21 cellular contexts compared by ENCODE assay signal in the genomic region with DNA sequence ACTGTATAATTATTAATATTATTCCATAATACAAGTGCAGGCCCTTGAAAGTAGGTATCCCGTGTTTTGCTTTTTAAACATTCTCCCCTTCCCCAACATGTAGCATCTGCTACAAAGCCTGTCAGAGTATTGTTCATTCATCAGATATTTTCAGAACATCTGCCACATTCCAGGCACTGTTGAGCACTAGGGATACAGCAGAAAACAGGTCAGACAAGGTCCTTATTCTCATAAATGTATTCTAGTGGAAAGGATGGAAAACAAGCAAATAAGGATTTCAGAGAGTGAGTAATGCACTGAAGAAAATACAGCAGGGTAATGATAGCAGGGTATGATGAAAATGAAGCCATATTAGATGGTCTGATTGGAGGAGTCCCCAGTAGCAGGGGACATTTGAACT. TPM values are rescaled to one million over a fixed set of nuclear protein-coding genes. Genes with fewer than 3 reads are reported as not detected.
DNase-seq lines count a peak whose midpoint lies in the region; ATAC-seq and TF ChIP-seq lines count a peak whose summit lies in the region.
"Had no signal": no experiment of that assay in that cellular context is flagged by ENCODE, and none has a peak within 500 bp of the region (broad histone marks: within the 10 kb centered on the region; RNA-seq: fewer than 3 reads in every experiment).

No MANE protein-coding gene starts in this region.

- peaks cover 0 to 8% of the 10 kb centered on the region in 2 donors for H3K9me3 ChIP-seq in neuronal stem cell (replicated peaks in 1 of 2; ENCODE audit: control insufficient read depth in 2 of 2, insufficient read depth in 1 of 2, low read depth in 1 of 2, low read length in 2 of 2)
- H3K9me3 ChIP-seq: body of pancreas, gastroesophageal sphincter had no signal

- no peak for ATAC-seq in activated naive CD8-positive, alpha-beta T cell treated with anti-CD3 and anti-CD28 coated beads, Interleukin-2, amount 10 ng/mL, durations not matched to agents 7 days and 5 days (ENCODE audit: low read depth)
- no peak for ATAC-seq in stimulated activated effector memory CD8-positive, alpha-beta T cell treated with anti-CD3 and anti-CD28 coated beads, Interleukin-12 subunit alpha, Interleukin-12 subunit beta, amount 100 ng/mL, for 72 hours
- ATAC-seq in GM19397 (IDR thresholded peaks at IDR 0.05; ENCODE audit: unreplicated experiment) (no peak), HG02840 (IDR thresholded peaks at IDR 0.05; ENCODE audit: low FRiP score, unreplicated experiment) (no peak)
- ATAC-seq: body of pancreas, gastroesophageal sphincter, left lobe of liver had no signal

- H2BK15ac ChIP-seq in neuronal stem cell (ENCODE audit: low read length), result no peak overlapping the region

- DNase-seq in activated naive CD8-positive, alpha-beta T cell treated with anti-CD3 and anti-CD28 coated beads, Interleukin-2, amount 10 ng/mL, durations not matched to agents 7 days and 5 days, result no peak
- DNase-seq in activated naive CD8-positive, alpha-beta T cell treated with anti-CD3 and anti-CD28 coated beads for 36 hours, result no peak
- DNase-seq in NB4 (ENCODE audit: low read depth), result no peak
- no peak for DNase-seq in chondrocyte (ENCODE audit: low spot score)
- DNase-seq in stimulated activated effector memory CD8-positive, alpha-beta T cell treated with anti-CD3 and anti-CD28 coated beads, Interleukin-12 subunit alpha, Interleukin-12 subunit beta, amount 100 ng/mL, for 72 hours (ENCODE audit: low spot score in 2 of 2), result no peak
- DNase-seq in neuronal stem cell (ENCODE audit: low spot score), result no peak
- DNase-seq: activated naive CD4-positive, alpha-beta T cell; body of pancreas; erythroblast; KBM-7; NCI-H1105 treated with DMSO at 0.1 percent for 48 hours; NCI-H226; Right ventricle myocardium superior; stimulated activated CD4-positive, alpha-beta T cell treated with anti-CD3 and anti-CD28 coated beads, Interleukin-4, amount 100 ng/mL, for 4 hours; stimulated activated CD8-positive, alpha-beta memory T cell treated with anti-CD3 and anti-CD28 coated beads, Interleukin-4, amount 100 ng/mL, for 48 hours had no signal

- peaks cover 20% of the 10 kb centered on the region for H3K36me3 Mint-ChIP-seq in activated naive CD8-positive, alpha-beta T cell treated with anti-CD3 and anti-CD28 coated beads, Interleukin-2, amount 10 ng/mL, durations not matched to agents 7 days and 5 days
- peaks cover 38% of the 10 kb centered on the region for H3K36me3 Mint-ChIP-seq in activated naive CD8-positive, alpha-beta T cell treated with anti-CD3 and anti-CD28 coated beads for 36 hours
- H3K36me3 Mint-ChIP-seq in chondrocyte (ENCODE audit: low read depth), result peaks cover 13% of the 10 kb centered on the region
- H3K36me3 Mint-ChIP-seq in stimulated activated effector memory CD8-positive, alpha-beta T cell treated with anti-CD3 and anti-CD28 coated beads, Interleukin-12 subunit alpha, Interleukin-12 subunit beta, amount 100 ng/mL, for 72 hours, result peaks cover 93% of the 10 kb centered on the region

- no peak overlapping the region for H3K4me2 ChIP-seq in neuronal stem cell (ENCODE audit: insufficient read depth, low read length, poor library complexity, severe bottlenecking)

- no peaks in the 10 kb centered on the region for H3K27me3 ChIP-seq in neuronal stem cell (ENCODE audit: control insufficient read depth in 3 of 3, insufficient read depth in 3 of 3, low read depth in 1 of 3, low read length in 3 of 3)
- H3K27me3 ChIP-seq: body of pancreas, gastroesophageal sphincter had no signal

- H3K4me3 Mint-ChIP-seq in activated naive CD8-positive, alpha-beta T cell treated with anti-CD3 and anti-CD28 coated beads, Interleukin-2, amount 10 ng/mL, durations not matched to agents 7 days and 5 days, result no peak overlapping the region
- no peak overlapping the region for H3K4me3 Mint-ChIP-seq in activated naive CD8-positive, alpha-beta T cell treated with anti-CD3 and anti-CD28 coated beads for 36 hours
- H3K4me3 Mint-ChIP-seq in chondrocyte (ENCODE audit: unreplicated experiment), result no peak overlapping the region
- H3K4me3 Mint-ChIP-seq in stimulated activated effector memory CD8-positive, alpha-beta T cell treated with anti-CD3 and anti-CD28 coated beads, Interleukin-12 subunit alpha, Interleukin-12 subunit beta, amount 100 ng/mL, for 72 hours, result no peak overlapping the region
- H3K4me3 Mint-ChIP-seq: dendritic cell treated with granulocyte-macrophage colony-stimulating factor and Interleukin-4, amounts not matched to agents 40 ng/mL and 50 ng/mL, for 4 days; T-helper 1 cell treated with Interleukin-12 subunit alpha and Interleukin-12 subunit beta and Interleukin-4 antibody, amounts not matched to agents 30 μg/mL and 1 μg/mL, for 36 hours had no signal

- no peak overlapping the region for H3K14ac ChIP-seq in neuronal stem cell (ENCODE audit: low read length)

- no peaks in the 10 kb centered on the region for H3K27me3 Mint-ChIP-seq in activated naive CD8-positive, alpha-beta T cell treated with anti-CD3 and anti-CD28 coated beads, Interleukin-2, amount 10 ng/mL, durations not matched to agents 7 days and 5 days
- no peaks in the 10 kb centered on the region for H3K27me3 Mint-ChIP-seq in activated naive CD8-positive, alpha-beta T cell treated with anti-CD3 and anti-CD28 coated beads for 36 hours
- H3K27me3 Mint-ChIP-seq in chondrocyte (ENCODE audit: low read depth), result no peaks in the 10 kb centered on the region
- H3K27me3 Mint-ChIP-seq: dendritic cell treated with granulocyte-macrophage colony-stimulating factor and Interleukin-4, amounts not matched to agents 40 ng/mL and 50 ng/mL, for 4 days had no signal

- H3K4me3 ChIP-seq in NB4 (ENCODE audit: low read depth, low read length) (peak overlapping the region; percentile 29), neuronal stem cell (ENCODE audit: low read length in 2 of 2) (no peak overlapping the region)
- H3K4me3 ChIP-seq: body of pancreas, gastroesophageal sphincter had no signal

- no peak overlapping the region for H3K4ac ChIP-seq in neuronal stem cell (ENCODE audit: low read length)

- H3K9ac ChIP-seq in neuronal stem cell (ENCODE audit: low read depth, low read length, poor library complexity), result no peak overlapping the region

- H4K91ac ChIP-seq in neuronal stem cell (ENCODE audit: low read depth, low read length, poor library complexity), result no peak overlapping the region

- H2BK5ac ChIP-seq in neuronal stem cell (ENCODE audit: low read length), result no peak overlapping the region

- H3K9me3 Mint-ChIP-seq in activated naive CD8-positive, alpha-beta T cell treated with anti-CD3 and anti-CD28 coated beads, Interleukin-2, amount 10 ng/mL, durations not matched to agents 7 days and 5 days, result peaks cover 6% of the 10 kb centered on the region
- peaks cover 7% of the 10 kb centered on the region for H3K9me3 Mint-ChIP-seq in activated naive CD8-positive, alpha-beta T cell treated with anti-CD3 and anti-CD28 coated beads for 36 hours
- peaks cover 2% of the 10 kb centered on the region for H3K9me3 Mint-ChIP-seq in chondrocyte (ENCODE audit: low read depth)
- H3K9me3 Mint-ChIP-seq in stimulated activated effector memory CD8-positive, alpha-beta T cell treated with anti-CD3 and anti-CD28 coated beads, Interleukin-12 subunit alpha, Interleukin-12 subunit beta, amount 100 ng/mL, for 72 hours, result peaks cover 4% of the 10 kb centered on the region
- H3K9me3 Mint-ChIP-seq: dendritic cell treated with granulocyte-macrophage colony-stimulating factor and Interleukin-4, amounts not matched to agents 40 ng/mL and 50 ng/mL, for 4 days had no signal

- WGBS in neuronal stem cell (ENCODE audit: extremely low coverage in 2 of 2, insufficient read length in 2 of 2, insufficient replicate concordance in 1 of 2), 2 donors, result no CpG with 5 or more reads among the region's 1 CpG

- no peak overlapping the region for H2AFZ ChIP-seq in neuronal stem cell (ENCODE audit: low read length)

- H3K23ac ChIP-seq in neuronal stem cell (ENCODE audit: low read depth, low read length, poor library complexity), result no peak overlapping the region

- H4K8ac ChIP-seq in neuronal stem cell (ENCODE audit: low read depth, low read length), result no peak overlapping the region

- no peak overlapping the region for H2AK5ac ChIP-seq in neuronal stem cell (ENCODE audit: low read depth, low read length)

- no peak overlapping the region for H2BK12ac ChIP-seq in neuronal stem cell (ENCODE audit: low read length)

- no peak for TF ChIP-seq POLR2A in NB4 (IDR thresholded peaks at IDR 0.05; ENCODE audit: extremely low read depth, insufficient read length)

- TF ChIP-seq CTCF in NB4 (IDR thresholded peaks at IDR 0.05; ENCODE audit: low read depth, low read length) (no peak), chondrocyte (IDR thresholded peaks at IDR 0.05) (no peak)

- peaks cover 28% of the 10 kb centered on the region for H3K4me1 Mint-ChIP-seq in activated naive CD8-positive, alpha-beta T cell treated with anti-CD3 and anti-CD28 coated beads, Interleukin-2, amount 10 ng/mL, durations not matched to agents 7 days and 5 days
- H3K4me1 Mint-ChIP-seq in activated naive CD8-positive, alpha-beta T cell treated with anti-CD3 and anti-CD28 coated beads for 36 hours, result peaks cover 43% of the 10 kb centered on the region
- peaks cover 54% of the 10 kb centered on the region for H3K4me1 Mint-ChIP-seq in chondrocyte (ENCODE audit: low read depth)
- H3K4me1 Mint-ChIP-seq in stimulated activated effector memory CD8-positive, alpha-beta T cell treated with anti-CD3 and anti-CD28 coated beads, Interleukin-12 subunit alpha, Interleukin-12 subunit beta, amount 100 ng/mL, for 72 hours, result peaks cover 44% of the 10 kb centered on the region

- peaks cover 4 to 6% of the 10 kb centered on the region in 2 donors for H3K4me1 ChIP-seq in neuronal stem cell (ENCODE audit: control insufficient read depth in 2 of 2, insufficient read depth in 1 of 2, low read depth in 1 of 2, low read length in 2 of 2)

- no peak overlapping the region for H3K18ac ChIP-seq in neuronal stem cell (ENCODE audit: low read length)

- peaks cover 6% of the 10 kb centered on the region for H3K79me1 ChIP-seq in neuronal stem cell (ENCODE audit: low read depth, low read length)

- H3K27ac Mint-ChIP-seq in activated naive CD8-positive, alpha-beta T cell treated with anti-CD3 and anti-CD28 coated beads, Interleukin-2, amount 10 ng/mL, durations not matched to agents 7 days and 5 days, result peak overlapping the region; percentile 4
- no peak overlapping the region for H3K27ac Mint-ChIP-seq in activated naive CD8-positive, alpha-beta T cell treated with anti-CD3 and anti-CD28 coated beads for 36 hours
- peak overlapping the region; percentile 24 for H3K27ac Mint-ChIP-seq in chondrocyte (ENCODE audit: unreplicated experiment)
- peak overlapping the region; percentile 63 for H3K27ac Mint-ChIP-seq in stimulated activated effector memory CD8-positive, alpha-beta T cell treated with anti-CD3 and anti-CD28 coated beads, Interleukin-12 subunit alpha, Interleukin-12 subunit beta, amount 100 ng/mL, for 72 hours
- H3K27ac Mint-ChIP-seq: dendritic cell treated with granulocyte-macrophage colony-stimulating factor and Interleukin-4, amounts not matched to agents 40 ng/mL and 50 ng/mL, for 4 days had no signal

- H2BK120ac ChIP-seq in neuronal stem cell (ENCODE audit: low read depth, low read length), result no peak overlapping the region

- POLR2A ChIA-PET in activated naive CD8-positive, alpha-beta T cell treated with anti-CD3 and anti-CD28 coated beads, Interleukin-2, amount 10 ng/mL, durations not matched to agents 7 days and 5 days (lab: Charles Lee), result no interaction called here

- peaks cover 10 to 70% of the 10 kb centered on the region in 2 donors for H3K36me3 ChIP-seq in neuronal stem cell (replicated peaks in 1 of 2; ENCODE audit: control insufficient read depth in 2 of 2, insufficient read depth in 2 of 2, low read length in 2 of 2)

- H3K27ac ChIP-seq in neuronal stem cell (replicated peaks; ENCODE audit: low read length), result no peak overlapping the region
- H3K27ac ChIP-seq: body of pancreas, gastroesophageal sphincter had no signal

RNA-seq across cellular contexts. Expression of a gene that starts 3.8 kb away (rescaled TPM):
- 100 to 1,000 TPM; 158 TPM for total RNA-seq in activated naive CD8-positive, alpha-beta T cell treated with anti-CD3 and anti-CD28 coated beads, Interleukin-2, amount 10 ng/mL, durations not matched to agents 7 days and 5 days
- 10 to 100 TPM; 79.9 to 85.6 TPM for total RNA-seq in activated naive CD8-positive, alpha-beta T cell treated with anti-CD3 and anti-CD28 coated beads for 36 hours
- total RNA-seq in chondrocyte, result 86.9 to 114 TPM (median 111 TPM) in 3 replicates
- 75.9 TPM for polyA plus RNA-seq in neuronal stem cell (2013, experiment 1 of 2)
- polyA plus RNA-seq in neuronal stem cell (2013, experiment 2 of 2), result 78.0 TPM

RNA-seq across cellular contexts. Expression of a gene that starts 4.1 kb away (rescaled TPM):
- total RNA-seq in activated naive CD8-positive, alpha-beta T cell treated with anti-CD3 and anti-CD28 coated beads, Interleukin-2, amount 10 ng/mL, durations not matched to agents 7 days and 5 days, result 10 to 100 TPM; 23.4 to 26.2 TPM
- total RNA-seq in activated naive CD8-positive, alpha-beta T cell treated with anti-CD3 and anti-CD28 coated beads for 36 hours, result 10 to 100 TPM; 10.1 to 10.5 TPM
- total RNA-seq in chondrocyte, result 8.4 to 11.0 TPM (median 9.8 TPM) in 3 replicates
- polyA plus RNA-seq in neuronal stem cell (2013, experiment 1 of 2), result 13.8 TPM
- polyA plus RNA-seq in neuronal stem cell (2013, experiment 2 of 2), result 14.1 TPM
